Comparison of ENCODE assay signal across 30 cellular contexts in the genomic region with DNA sequence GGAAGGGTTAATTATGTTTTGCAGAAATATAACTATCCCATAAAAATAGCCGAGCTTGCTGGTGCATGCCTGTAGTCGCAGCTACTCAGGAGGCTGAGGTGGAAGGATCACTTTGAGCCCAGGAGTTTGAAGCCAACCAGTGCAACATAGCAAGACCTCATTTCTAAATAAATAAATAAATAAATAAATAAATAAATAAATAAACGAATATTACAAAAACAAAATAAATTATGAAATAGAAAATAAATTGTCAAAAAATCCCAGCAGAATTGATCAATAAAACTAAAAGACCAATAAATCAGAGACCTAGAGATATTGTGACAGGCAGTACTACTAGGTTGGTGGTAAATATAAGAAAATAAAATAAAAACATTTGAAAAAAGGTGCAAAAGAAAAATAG. TPM values are rescaled to one million over a fixed set of nuclear protein-coding genes. Genes with fewer than 3 reads are reported as not detected.
DNase-seq lines count a peak whose midpoint lies in the region; ATAC-seq, FAIRE-seq and TF ChIP-seq lines count a peak whose summit lies in the region.
"Had no signal": no experiment of that assay in that cellular context is flagged by ENCODE, and none has a peak within 500 bp of the region (broad histone marks: within the 10 kb centered on the region; RNA-seq: fewer than 3 reads in every experiment).

No MANE protein-coding gene starts in this region.

- H3K4me3 Mint-ChIP-seq in WTC11, result no peak overlapping the region
- H3K4me3 Mint-ChIP-seq: CD14-positive monocyte; CD4-positive, alpha-beta memory T cell; CD4-positive, CD25-positive, alpha-beta regulatory T cell; CD8-positive, alpha-beta memory T cell had no signal

- no peaks in the 10 kb centered on the region for H3K4me1 ChIP-seq in A549
- H3K4me1 ChIP-seq: BE2C had no signal

- no peak overlapping the region for H3K4me2 ChIP-seq in A549
- H3K4me2 ChIP-seq: BLaER1 had no signal

- DNase-seq in A549 (ENCODE audit: low read depth in 1 of 2, low spot score in 1 of 2) (no peak), WTC11 (ENCODE audit: low spot score) (no peak), frontal cortex (ENCODE audit: low spot score in 2 of 2) (no peak), posterior vena cava (ENCODE audit: low spot score) (no peak)
- DNase-seq: ACHN; BE2C; C1 segment of cervical spinal cord; CD4-positive, alpha-beta memory T cell; CD4-positive, CD25-positive, alpha-beta regulatory T cell; CD8-positive, alpha-beta memory T cell; COR-L47; DMS 273 treated with DMSO at 0.1 percent for 48 hours; DMS153; DMS53; DMS79; DND-41; EL; GDM1 had no signal

- TF ChIP-seq CTCF in A549 (IDR thresholded peaks at IDR 0.05), result no peak
- no peak for TF ChIP-seq CTCF in WTC11 (IDR thresholded peaks at IDR 0.05)

- ATAC-seq in A549, result no peak
- no peak for ATAC-seq in WTC11
- ATAC-seq in GM21423 (IDR thresholded peaks at IDR 0.05; ENCODE audit: unreplicated experiment), result no peak
- ATAC-seq in HG03139 (IDR thresholded peaks at IDR 0.05; ENCODE audit: unreplicated experiment), result no peak
- ATAC-seq: GM12878 had no signal

- no peaks in the 10 kb centered on the region for H3K27me3 Mint-ChIP-seq in WTC11 (ENCODE audit: low read depth)
- H3K27me3 Mint-ChIP-seq: CD4-positive, alpha-beta memory T cell; CD4-positive, CD25-positive, alpha-beta regulatory T cell; CD8-positive, alpha-beta memory T cell had no signal

- intact Hi-C loops in posterior vena cava (cut with DNase I), result no loop called here

- no peaks in the 10 kb centered on the region for H3K36me3 Mint-ChIP-seq in WTC11
- H3K36me3 Mint-ChIP-seq: CD14-positive monocyte; CD4-positive, alpha-beta memory T cell; CD4-positive, CD25-positive, alpha-beta regulatory T cell; CD8-positive, alpha-beta memory T cell had no signal

- H3K9me3 Mint-ChIP-seq in WTC11, result no peaks in the 10 kb centered on the region

- H3K4me3 ChIP-seq in A549, result no peak overlapping the region
- H3K4me3 ChIP-seq: BLaER1, GM12878 had no signal

- H3K27ac ChIP-seq in A549, result no peak overlapping the region
- H3K27ac ChIP-seq: 22Rv1, BLaER1 had no signal

- no peaks in the 10 kb centered on the region for H3K9me3 ChIP-seq in A549
- H3K9me3 ChIP-seq: BE2C, BLaER1 had no signal

- no peak for TF ChIP-seq RAD21 in A549 (conservative IDR thresholded peaks at IDR 0.05 in 1 of 2, IDR thresholded peaks at IDR 0.05 in 1 of 2)

- CTCF ChIA-PET in A549 (lab: Yijun Ruan, JAX) (no interaction called here), WTC11 (lab: Charles Lee) (no interaction called here)

- H3K27ac Mint-ChIP-seq in WTC11, result no peak overlapping the region
- H3K27ac Mint-ChIP-seq: CD14-positive monocyte; CD4-positive, alpha-beta memory T cell; CD4-positive, CD25-positive, alpha-beta regulatory T cell; CD8-positive, alpha-beta memory T cell had no signal

- WGBS in A549 (ENCODE audit: missing lambda C conversion rate), result 63% methylated on average over 3 of the region's 3 CpGs

- POLR2A ChIA-PET in A549 (lab: Yijun Ruan, JAX), result no interaction called here
- POLR2A ChIA-PET in WTC11 (lab: Charles Lee), result no interaction called here

- no peak for TF ChIP-seq POLR2A in A549 (IDR thresholded peaks at IDR 0.05; ENCODE audit: low read length)

- no peaks in the 10 kb centered on the region for H3K4me1 Mint-ChIP-seq in WTC11
- H3K4me1 Mint-ChIP-seq: CD14-positive monocyte; CD4-positive, alpha-beta memory T cell; CD4-positive, CD25-positive, alpha-beta regulatory T cell; CD8-positive, alpha-beta memory T cell had no signal

- no peak for TF ChIP-seq EP300 in A549 (IDR thresholded peaks at IDR 0.05)

- FAIRE-seq in A549 (lab: Jason Lieb, UNC) (no peak), frontal cortex (lab: Jason Lieb, UNC) (peak; percentile 52)
- FAIRE-seq: GM12878, GM12892, GM18507 had no signal

TF ChIP-seq in A549, 52 proteins besides CTCF, POLR2A, EP300 and RAD21:
- TF ChIP-seq ZC3H11A (IDR thresholded peaks at IDR 0.05) (peak; percentile 31), RCOR1 (IDR thresholded peaks at IDR 0.05; ENCODE audit: low read depth, low read length) (no peak)
TF ChIP-seq in A549: peak in this region for 1.

TF ChIP-seq in WTC11, 78 proteins besides CTCF, POLR2A, EP300 and RAD21:
- TF ChIP-seq, protein P1, sequence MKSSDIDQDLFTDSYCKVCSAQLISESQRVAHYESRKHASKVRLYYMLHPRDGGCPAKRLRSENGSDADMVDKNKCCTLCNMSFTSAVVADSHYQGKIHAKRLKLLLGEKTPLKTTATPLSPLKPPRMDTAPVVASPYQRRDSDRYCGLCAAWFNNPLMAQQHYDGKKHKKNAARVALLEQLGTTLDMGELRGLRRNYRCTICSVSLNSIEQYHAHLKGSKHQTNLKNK (CRISPR knock-in tag; IDR thresholded peaks at IDR 0.05), result no peak
- 0 out of 2 replicates have a peak, but pooled peaks have one; percentile 7 for TF ChIP-seq HMGA2 (CRISPR knock-in tag; IDR thresholded peaks at IDR 0.05)

RNA-seq across cellular contexts. Expression of a gene that starts 6.7 kb away (rescaled TPM):
- polyA plus RNA-seq in A549 (2011; rRNA removed) (0.12 TPM in 1 of 2 replicates, not detected in the other), A549 (2017; fragmentation: RNase III; extraction: RNeasy Plus Mini Kit Qiagen cat#74134 plus additional on column Dnase treatment) (0.08 to 0.15 TPM (median 0.10 TPM) in 3 replicates)
- not detected in 2 replicates for polyA plus RNA-seq in A549 (2012; cell fraction: cytosol; rRNA removed)
- polyA plus RNA-seq in A549 (2012; cell fraction: nucleus; rRNA removed), result not detected in 2 replicates
- not detected in 2 replicates for polyA minus RNA-seq in A549 (2011; rRNA and poly(A)+ RNA removed)
- total RNA-seq in WTC11 (2021) (not detected in 3 replicates), frontal cortex (not detected), posterior vena cava (not detected)
- total RNA-seq: A172; A673; CD4-positive, alpha-beta memory T cell; CD4-positive, CD25-positive, alpha-beta regulatory T cell; CD8-positive, alpha-beta memory T cell; Daoy; G401; GM12878 had no signal
- polyA plus RNA-seq: CD14-positive monocyte; CD4-positive, alpha-beta memory T cell; CD4-positive, CD25-positive, alpha-beta regulatory T cell; CD8-positive, alpha-beta memory T cell; GM12878 had no signal

RNA-seq across cellular contexts. Expression of a gene that starts 34.1 kb away (rescaled TPM):
- polyA plus RNA-seq in A549 (2011; rRNA removed), result 0.50 and 0.65 TPM in 2 replicates
- 0.03 TPM in 2 replicates for polyA plus RNA-seq in A549 (2012; cell fraction: cytosol; rRNA removed)
- polyA plus RNA-seq in A549 (2012; cell fraction: nucleus; rRNA removed), result 0.02 and 0.06 TPM in 2 replicates
- 0.12 to 0.16 TPM (median 0.13 TPM) in 3 replicates for polyA plus RNA-seq in A549 (2017; fragmentation: RNase III; extraction: RNeasy Plus Mini Kit Qiagen cat#74134 plus additional on column Dnase treatment)
- 0.66 and 1.2 TPM in 2 replicates for polyA minus RNA-seq in A549 (2011; rRNA and poly(A)+ RNA removed)
- 1.1 to 1.3 TPM (median 1.2 TPM) in 3 replicates for total RNA-seq in WTC11 (2021)
- not detected for total RNA-seq in frontal cortex
- under 1 TPM; 0.14 TPM for total RNA-seq in posterior vena cava
- total RNA-seq: A172; A673; CD8-positive, alpha-beta memory T cell; Daoy; G401 had no signal
- polyA plus RNA-seq: CD14-positive monocyte; CD4-positive, alpha-beta memory T cell; CD8-positive, alpha-beta memory T cell had no signal
